In the genomic region with DNA sequence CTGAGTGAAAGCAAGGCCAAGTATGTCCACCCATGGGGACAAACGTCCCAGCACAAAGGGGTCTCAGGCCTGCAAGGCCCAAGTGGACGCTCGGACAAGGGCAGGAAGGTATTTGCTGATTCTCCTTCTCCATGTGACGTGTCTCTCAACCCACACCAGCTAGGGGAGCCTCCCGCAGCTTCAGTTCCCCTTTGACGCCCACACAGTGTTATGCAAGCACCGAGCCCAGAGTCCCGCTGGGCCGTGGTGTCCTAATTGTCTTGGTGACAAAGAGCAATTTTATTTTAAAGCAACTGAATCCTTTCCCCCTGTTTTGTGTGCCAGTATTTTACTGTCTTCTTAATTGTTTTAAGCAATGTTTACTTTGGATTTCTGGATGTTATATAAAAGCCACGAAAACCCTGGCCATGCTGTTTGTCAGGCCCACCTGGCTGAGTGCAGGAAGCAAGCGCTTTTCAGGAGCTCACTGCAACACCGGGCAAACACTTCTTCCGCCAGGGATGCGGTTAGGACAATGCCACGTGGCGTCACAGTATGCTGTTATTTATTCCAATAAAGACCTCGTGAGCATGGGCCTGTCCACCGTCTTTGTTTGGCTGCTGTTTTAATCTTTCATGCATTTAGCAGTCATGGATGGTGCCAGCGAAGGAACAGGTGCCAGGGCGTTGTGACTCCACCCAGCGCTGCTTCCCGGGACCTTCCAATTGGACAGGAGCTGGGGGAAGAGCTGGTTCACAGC, we compare ENCODE assay signal across 8 cellular contexts. TPM values are rescaled to one million over a fixed set of nuclear protein-coding genes. Genes with fewer than 3 reads are reported as not detected.
DNase-seq lines count a peak whose midpoint lies in the region; ATAC-seq and TF ChIP-seq lines count a peak whose summit lies in the region.

No MANE protein-coding gene starts in this region.

- H3K4me1 Mint-ChIP-seq in activated CD4-positive, alpha-beta T cell treated with anti-CD3 and anti-CD28 coated beads, Interleukin-2, amount 10 ng/mL, durations not matched to agents 24 days and 14 days, result peaks cover 1% of the 10 kb centered on the region

- no peak overlapping the region for H3K4me3 Mint-ChIP-seq in activated CD4-positive, alpha-beta T cell treated with anti-CD3 and anti-CD28 coated beads, Interleukin-2, amount 10 ng/mL, durations not matched to agents 24 days and 14 days

- TF ChIP-seq CTCF in right atrium auricular region (IDR thresholded peaks at IDR 0.05) (no peak), tibial artery (IDR thresholded peaks at IDR 0.05) (no peak)

- intact Hi-C loops in tibial artery (cut with DNase I; ENCODE audit: low total_unique reads), result no loop called here
- intact Hi-C loops in activated CD4-positive, alpha-beta T cell treated with anti-CD3 and anti-CD28 coated beads, Interleukin-2, amount 10 ng/mL, durations not matched to agents 24 days and 14 days (cut with micrococcal nuclease), result no loop called here

- peak; percentile 68 for ATAC-seq in HG02588 (IDR thresholded peaks at IDR 0.05; ENCODE audit: unreplicated experiment)

- no peak overlapping the region for H3K4me3 ChIP-seq in right atrium auricular region
- no peak overlapping the region for H3K4me3 ChIP-seq in tibial artery

- H3K27ac ChIP-seq in right atrium auricular region, result no peak overlapping the region
- no peak overlapping the region for H3K27ac ChIP-seq in tibial artery

- H3K27ac Mint-ChIP-seq in activated CD4-positive, alpha-beta T cell treated with anti-CD3 and anti-CD28 coated beads, Interleukin-2, amount 10 ng/mL, durations not matched to agents 24 days and 14 days, result no peak overlapping the region

- H3K4me1 ChIP-seq in right atrium auricular region (no peaks in the 10 kb centered on the region), tibial artery (no peaks in the 10 kb centered on the region)

- H3K27me3 Mint-ChIP-seq in activated CD4-positive, alpha-beta T cell treated with anti-CD3 and anti-CD28 coated beads, Interleukin-2, amount 10 ng/mL, durations not matched to agents 24 days and 14 days, result no peaks in the 10 kb centered on the region

- peaks cover 7% of the 10 kb centered on the region for H3K36me3 ChIP-seq in right atrium auricular region
- peaks cover 0 to 4% (median 0%) of the 10 kb centered on the region in 3 donors for H3K36me3 ChIP-seq in tibial artery

- DNase-seq in DMS53 (lab: John Stamatoyannopoulos, UW) (peak; percentile 86), NOMO-1 treated with DMSO at 0.1 percent for 48 hours (lab: John Stamatoyannopoulos, UW; ENCODE audit: unreplicated experiment) (peak; percentile 93), right atrium auricular region (ENCODE audit: low spot score) (peak; percentile 83), tibial artery (peak; percentile 76 to 77), NCI-H1436 (lab: John Stamatoyannopoulos, UW) (no peak)
- no peak for DNase-seq in activated CD4-positive, alpha-beta T cell treated with anti-CD3 and anti-CD28 coated beads, Interleukin-2, amount 10 ng/mL, durations not matched to agents 24 days and 14 days
- no peak for DNase-seq in NK-92 treated with Interleukin-12 subunit alpha and Interleukin-12 subunit beta, amount 100 ng/mL, for 24 hours (lab: John Stamatoyannopoulos, UW)

- no peaks in the 10 kb centered on the region for H3K36me3 Mint-ChIP-seq in activated CD4-positive, alpha-beta T cell treated with anti-CD3 and anti-CD28 coated beads, Interleukin-2, amount 10 ng/mL, durations not matched to agents 24 days and 14 days (ENCODE audit: low read depth)

- H3K27me3 ChIP-seq in right atrium auricular region, result no peaks in the 10 kb centered on the region
- H3K27me3 ChIP-seq in tibial artery, result no peaks in the 10 kb centered on the region

- no peaks in the 10 kb centered on the region for H3K9me3 Mint-ChIP-seq in activated CD4-positive, alpha-beta T cell treated with anti-CD3 and anti-CD28 coated beads, Interleukin-2, amount 10 ng/mL, durations not matched to agents 24 days and 14 days

- no peaks in the 10 kb centered on the region for H3K9me3 ChIP-seq in right atrium auricular region
- H3K9me3 ChIP-seq in tibial artery, result no peaks in the 10 kb centered on the region

RNA-seq across cellular contexts. Expression of gene PARVG, which starts 8.2 kb away (rescaled TPM):
- 1 to 10 TPM; 2.1 to 7.2 TPM for total RNA-seq in right atrium auricular region
- total RNA-seq in activated CD4-positive, alpha-beta T cell treated with anti-CD3 and anti-CD28 coated beads, Interleukin-2, amount 10 ng/mL, durations not matched to agents 24 days and 14 days, result 48.9 and 52.2 TPM in 2 replicates

Comparison
In these comparisons a context has a peak if more than half of its experiments do, and no peak if none do; other contexts are left out.
1. DNase-seq: peak in DMS53 (single experiment), NOMO-1 treated with DMSO at 0.1 percent for 48 hours (single experiment), right atrium auricular region (single experiment) and tibial artery (2 of 2); none in activated CD4-positive, alpha-beta T cell treated with anti-CD3 and anti-CD28 coated beads, Interleukin-2, amount 10 ng/mL, durations not matched to agents 24 days and 14 days (single experiment), NK-92 treated with Interleukin-12 subunit alpha and Interleukin-12 subunit beta, amount 100 ng/mL, for 24 hours (single experiment) and NCI-H1436 (single experiment).